In genomic region chr7:22443370-22444180, GRCh38 we compare ENCODE assay signal across 10 cellular contexts. TPM values are rescaled to one million over a fixed set of nuclear protein-coding genes. Genes with fewer than 3 reads are reported as not detected.
DNase-seq lines count a peak whose midpoint lies in the region; ATAC-seq and TF ChIP-seq lines count a peak whose summit lies in the region.
"Had no signal": no experiment of that assay in that cellular context is flagged by ENCODE, and none has a peak within 500 bp of the region (broad histone marks: within the 10 kb centered on the region; RNA-seq: fewer than 3 reads in every experiment).

No MANE protein-coding gene starts in this region.

- H3K36me3 Mint-ChIP-seq in activated CD8-positive, alpha-beta T cell treated with anti-CD3 and anti-CD28 coated beads, Interleukin-2, amount 10 ng/mL, durations not matched to agents 7 days and 5 days (ENCODE audit: low read depth) = no peaks in the 10 kb centered on the region

- H3K9ac ChIP-seq in GM23248 = no peak overlapping the region

- peaks cover 7% of the 10 kb centered on the region for H3K27me3 Mint-ChIP-seq in activated CD8-positive, alpha-beta T cell treated with anti-CD3 and anti-CD28 coated beads, Interleukin-2, amount 10 ng/mL, durations not matched to agents 7 days and 5 days (ENCODE audit: low read depth)

- no peaks in the 10 kb centered on the region for H3K9me2 ChIP-seq in GM23248 (ENCODE audit: insufficient read depth)
- H3K9me2 ChIP-seq in OCI-LY7 (ENCODE audit: insufficient read depth, low read length) = no peaks in the 10 kb centered on the region

- TF ChIP-seq CTCF in OCI-LY7 (conservative IDR thresholded peaks at IDR 0.05; ENCODE audit: low read length) = no peak
- TF ChIP-seq CTCF in esophagus muscularis mucosa (IDR thresholded peaks at IDR 0.05) = no peak
- no peak for TF ChIP-seq CTCF in spleen (IDR thresholded peaks at IDR 0.05 in 8 of 11, conservative IDR thresholded peaks at IDR 0.05 in 3 of 11)

- H3K4me1 ChIP-seq in GM23248 (ENCODE audit: insufficient read depth) = no peaks in the 10 kb centered on the region
- peaks cover 98% of the 10 kb centered on the region for H3K4me1 ChIP-seq in OCI-LY7 (ENCODE audit: insufficient read depth, low read length, poor library complexity, severe bottlenecking)
- peaks cover 18 to 25% (median 22%) of the 10 kb centered on the region in 4 donors for H3K4me1 ChIP-seq in esophagus muscularis mucosa
- peaks cover 18 to 57% (median 33%) of the 10 kb centered on the region in 6 donors for H3K4me1 ChIP-seq in spleen
- H3K4me1 ChIP-seq: HAP-1 had no signal

- H3K4me3 Mint-ChIP-seq in activated CD8-positive, alpha-beta T cell treated with anti-CD3 and anti-CD28 coated beads, Interleukin-2, amount 10 ng/mL, durations not matched to agents 7 days and 5 days = no peak overlapping the region

- H3K36me3 ChIP-seq in GM23248 (ENCODE audit: low read depth) (no peaks in the 10 kb centered on the region), OCI-LY7 (ENCODE audit: insufficient read depth, low read length) (peaks cover 6% of the 10 kb centered on the region; the same call in 1 of the 2 replicates), esophagus muscularis mucosa (no peaks in the 10 kb centered on the region), spleen (no peaks in the 10 kb centered on the region)
- H3K36me3 ChIP-seq: HAP-1 had no signal

- no peaks in the 10 kb centered on the region for H3F3A ChIP-seq in GM23248 (ENCODE audit: insufficient read depth)

- H3K9me3 Mint-ChIP-seq in activated CD8-positive, alpha-beta T cell treated with anti-CD3 and anti-CD28 coated beads, Interleukin-2, amount 10 ng/mL, durations not matched to agents 7 days and 5 days (ENCODE audit: insufficient read depth) = no peaks in the 10 kb centered on the region

- CTCF ChIA-PET in OCI-LY7 (lab: Charles Lee; ENCODE audit: unreplicated experiment) = no interaction called here
- CTCF ChIA-PET in activated CD8-positive, alpha-beta T cell treated with anti-CD3 and anti-CD28 coated beads, Interleukin-2, amount 10 ng/mL, durations not matched to agents 7 days and 5 days (lab: Charles Lee) = interaction anchor here (1.5 kb wide), 1 partner anchor 333 kb away, joined by 3 read pairs; no protein-coding TSS in a partner anchor

- peaks cover 12% of the 10 kb centered on the region for H3K4me1 Mint-ChIP-seq in activated CD8-positive, alpha-beta T cell treated with anti-CD3 and anti-CD28 coated beads, Interleukin-2, amount 10 ng/mL, durations not matched to agents 7 days and 5 days (ENCODE audit: low read depth)

- no peak overlapping the region for H3K4me2 ChIP-seq in GM23248 (ENCODE audit: unreplicated experiment)
- H3K4me2 ChIP-seq in OCI-LY7 (ENCODE audit: low read length) = peak overlapping the region; percentile 73

- H3K27ac ChIP-seq in GM23248 = no peak overlapping the region
- H3K27ac ChIP-seq in OCI-LY7 (ENCODE audit: low read depth, low read length, poor library complexity, severe bottlenecking) = peak overlapping the region; percentile 98
- H3K27ac ChIP-seq in esophagus muscularis mucosa (replicated peaks in 1 of 4) = no peak overlapping the region
- peak overlapping the region; percentile 29 to 89 (median 78) for H3K27ac ChIP-seq in spleen

- DNase-seq in GM23248 (peak; percentile 17), OCI-LY7 (ENCODE audit: low spot score) (no peak), esophagus muscularis mucosa (ENCODE audit: extremely low spot score) (peak; percentile 83), spleen (no peak)
- DNase-seq in activated CD8-positive, alpha-beta T cell treated with anti-CD3 and anti-CD28 coated beads, Interleukin-2, amount 10 ng/mL, durations not matched to agents 7 days and 5 days = no peak
- no peak for DNase-seq in stimulated activated CD4-positive, alpha-beta T cell treated with anti-CD3 and anti-CD28 coated beads, Interleukin-12 subunit alpha, Interleukin-12 subunit beta, amount 100 ng/mL, for 4 hours
- DNase-seq: activated gamma-delta T cell treated with Interleukin-2 at 50 U/mL for 16 hours; effector memory CD4-positive, alpha-beta T cell had no signal

- no peak for ATAC-seq in activated CD8-positive, alpha-beta T cell treated with anti-CD3 and anti-CD28 coated beads, Interleukin-2, amount 10 ng/mL, durations not matched to agents 7 days and 5 days
- ATAC-seq in GM21528 (IDR thresholded peaks at IDR 0.05; ENCODE audit: low FRiP score, unreplicated experiment) = no peak

- no peak overlapping the region for H3K27ac Mint-ChIP-seq in activated CD8-positive, alpha-beta T cell treated with anti-CD3 and anti-CD28 coated beads, Interleukin-2, amount 10 ng/mL, durations not matched to agents 7 days and 5 days

- intact Hi-C loops in OCI-LY7 (cut with micrococcal nuclease; ENCODE audit: unreplicated experiment) (loop anchor here (2.0 kb wide), 2 partner anchors 37 to 1031 kb away; no protein-coding TSS in a partner anchor), esophagus muscularis mucosa (cut with DNase I) (no loop called here), spleen (cut with DNase I; ENCODE audit: low total_unique reads) (loop anchor here (10.0 kb wide), 1 partner anchor 89 kb away; the partner anchor contains the start of gene RAPGEF5)

- POLR2A ChIA-PET in OCI-LY7 (lab: Charles Lee) = interaction anchor here (0.5 to 6.7 kb wide), 9 partner anchors 9 to 484 kb away, joined by 3 to 156 read pairs (median 3); no protein-coding TSS in a partner anchor
- POLR2A ChIA-PET in activated CD8-positive, alpha-beta T cell treated with anti-CD3 and anti-CD28 coated beads, Interleukin-2, amount 10 ng/mL, durations not matched to agents 7 days and 5 days (lab: Charles Lee) = no interaction called here

- BruUV-seq in OCI-LY7 (replicated peaks; lab: Mats Ljungman, UMichigan) = no TSS peak

- no peak for TF ChIP-seq EP300 in esophagus muscularis mucosa (IDR thresholded peaks at IDR 0.05)

- in situ Hi-C loops in GM23248 (cut with MboI) = no loop called here

- no peak overlapping the region for H2AFZ ChIP-seq in GM23248
- H2AFZ ChIP-seq in OCI-LY7 (ENCODE audit: low read length) = peak overlapping the region; percentile 86; the same call in 1 of the 2 replicates

- H3K9me3 ChIP-seq in GM23248 (ENCODE audit: low read depth) (peaks cover 4% of the 10 kb centered on the region), OCI-LY7 (ENCODE audit: low read length) (no peaks in the 10 kb centered on the region), esophagus muscularis mucosa (no peaks in the 10 kb centered on the region), spleen (no peaks in the 10 kb centered on the region)
- H3K9me3 ChIP-seq: HAP-1 had no signal

- 62 to 65% methylated on average over 7 of the region's 7 CpGs for WGBS in GM23248 (ENCODE audit: low coverage in 1 of 2, low lambda C conversion rate in 2 of 2, missing lambda C conversion rate in 2 of 2), 2 experiments
- 81% methylated on average over 6 of the region's 7 CpGs for WGBS in esophagus muscularis mucosa
- WGBS in spleen, 5 donors = 47 to 53% (median 51%) methylated on average over 7 of the region's 7 CpGs

- H3K4me3 ChIP-seq in GM23248 (no peak overlapping the region), OCI-LY7 (ENCODE audit: low read depth, low read length, poor library complexity, severe bottlenecking) (no peak overlapping the region), esophagus muscularis mucosa (no peak overlapping the region), spleen (no peak overlapping the region)
- H3K4me3 ChIP-seq: HAP-1 had no signal

- TF ChIP-seq POLR2A in esophagus muscularis mucosa (IDR thresholded peaks at IDR 0.05; ENCODE audit: low read depth) = no peak
- no peak for TF ChIP-seq POLR2A in spleen (IDR thresholded peaks at IDR 0.05)

- H3K27me3 ChIP-seq in GM23248 (replicated peaks; ENCODE audit: insufficient read depth) (no peaks in the 10 kb centered on the region), esophagus muscularis mucosa (no peaks in the 10 kb centered on the region), spleen (replicated peaks in 1 of 7) (no peaks in the 10 kb centered on the region)

- H4K20me1 ChIP-seq in GM23248 (ENCODE audit: insufficient read depth) (no peaks in the 10 kb centered on the region), OCI-LY7 (ENCODE audit: insufficient read depth, low read length) (no peaks in the 10 kb centered on the region)

- no peaks in the 10 kb centered on the region for H3K79me2 ChIP-seq in GM23248 (ENCODE audit: insufficient read depth)
- H3K79me2 ChIP-seq in OCI-LY7 (ENCODE audit: insufficient read depth, low read depth, low read length) = no peaks in the 10 kb centered on the region

RNA-seq across cellular contexts. Expression of gene STEAP1B, which starts 56.4 kb away (rescaled TPM):
- total RNA-seq in GM23248 (2014; rRNA removed; shearing (Covaris generic)) = 31.6 and 45.1 TPM in 2 replicates
- 24.9 and 27.7 TPM in 2 replicates for polyA plus RNA-seq in GM23248 (2016; fragmentation: Nextera tagmentation; extraction: Ambion mirVana)
- 0.36 and 0.69 TPM in 2 replicates for total RNA-seq in OCI-LY7 (2014; rRNA removed; shearing (Covaris generic))
- 1.1 and 2.1 TPM in 2 replicates for total RNA-seq in OCI-LY7 (2022)
- 1 to 10 TPM; 1.6 to 2.2 (median 1.6) TPM for total RNA-seq in esophagus muscularis mucosa
- 10 to 100 TPM; 12.5 to 20.3 (median 13.1) TPM for total RNA-seq in spleen
- polyA plus RNA-seq in spleen = 10 to 100 TPM in 1 of 3 donors, 1 to 10 TPM in 2; 5.9 to 22.5 (median 7.4) TPM
- not detected for total RNA-seq in activated CD8-positive, alpha-beta T cell treated with anti-CD3 and anti-CD28 coated beads, Interleukin-2, amount 10 ng/mL, durations not matched to agents 7 days and 5 days

Comparison
In these comparisons a context has a peak if more than half of its experiments do, and no peak if none do; other contexts are left out.
1. DNase-seq: peak in GM23248 (single experiment) and esophagus muscularis mucosa (single experiment); none in OCI-LY7 (single experiment), spleen (single experiment), activated CD8-positive, alpha-beta T cell treated with anti-CD3 and anti-CD28 coated beads, Interleukin-2, amount 10 ng/mL, durations not matched to agents 7 days and 5 days (single experiment) and stimulated activated CD4-positive, alpha-beta T cell treated with anti-CD3 and anti-CD28 coated beads, Interleukin-12 subunit alpha, Interleukin-12 subunit beta, amount 100 ng/mL, for 4 hours (single experiment).
2. H3K27ac ChIP-seq: peak in OCI-LY7 (single experiment) and spleen (8 of 8); none in GM23248 (single experiment) and esophagus muscularis mucosa (0 of 4).
3. RNA of gene STEAP1B, which starts 56.4 kb away (total RNA-seq): 31.6 to 45.1 TPM in GM23248 and 12.5 to 20.3 TPM in spleen; 0.36 to 2.1 TPM in OCI-LY7, 1.6 to 2.2 TPM in esophagus muscularis mucosa and not detected in activated CD8-positive, alpha-beta T cell treated with anti-CD3 and anti-CD28 coated beads, Interleukin-2, amount 10 ng/mL, durations not matched to agents 7 days and 5 days; every median in the first group is over 4 times any median in the second.